Comparison of ENCODE assay signal across 9 cellular contexts in the genomic region with DNA sequence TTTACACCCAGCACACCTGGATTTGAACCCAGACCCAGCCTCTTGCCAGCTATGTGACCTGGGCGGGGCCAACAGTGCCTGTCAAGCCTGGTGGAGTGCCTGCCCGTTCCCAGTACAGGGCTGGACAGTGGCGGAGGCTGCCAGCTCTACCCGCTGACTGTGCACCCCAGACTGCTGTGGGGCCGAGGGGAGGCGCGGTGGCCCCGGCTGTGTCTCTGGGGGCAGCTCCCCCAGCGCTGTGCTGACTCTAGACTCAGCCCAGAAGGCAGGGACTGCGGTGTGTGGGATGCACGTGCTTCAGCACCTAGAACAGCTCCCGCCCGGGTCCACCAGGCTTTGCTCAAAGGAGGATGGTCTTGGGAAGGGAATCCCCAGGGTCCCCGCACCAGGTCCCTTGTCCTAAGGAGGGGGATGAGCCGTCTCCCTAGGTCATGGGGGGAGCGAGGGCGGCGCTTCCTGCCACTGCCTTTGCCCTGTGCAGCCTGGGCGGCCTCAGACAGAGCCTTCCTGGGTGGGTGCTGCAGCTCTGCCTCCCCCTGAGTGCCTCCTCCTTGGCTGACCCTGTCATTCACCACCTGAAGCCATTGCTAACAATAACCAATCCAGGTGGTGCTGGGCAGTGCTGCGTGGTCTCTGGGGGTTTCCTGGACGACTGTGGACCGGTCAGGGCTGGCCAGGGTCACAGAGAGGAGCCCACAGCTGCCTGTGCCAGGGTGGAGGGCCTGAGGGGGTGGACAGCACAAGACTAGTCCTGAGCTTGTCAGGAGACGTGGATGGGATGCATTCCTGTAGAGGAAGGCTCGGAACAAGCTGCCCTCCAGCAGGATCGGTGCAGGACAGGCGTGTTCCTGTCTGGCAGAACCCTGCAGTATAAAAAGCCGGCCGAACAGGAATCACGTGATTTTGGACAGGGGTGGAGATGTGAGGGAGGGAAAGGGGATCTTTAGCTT. TPM values are rescaled to one million over a fixed set of nuclear protein-coding genes. Genes with fewer than 3 reads are reported as not detected.
DNase-seq lines count a peak whose midpoint lies in the region; ATAC-seq lines count a peak whose summit lies in the region.
"Had no signal": no experiment of that assay in that cellular context is flagged by ENCODE, and none has a peak within 500 bp of the region (broad histone marks: within the 10 kb centered on the region; RNA-seq: fewer than 3 reads in every experiment).

No MANE protein-coding gene starts in this region.

- ATAC-seq in GM18909 (IDR thresholded peaks at IDR 0.05; ENCODE audit: poor library complexity, unreplicated experiment) = no peak

- H3K36me3 ChIP-seq in mesenchymal stem cell (ENCODE audit: control insufficient read depth in 1 of 2, insufficient read depth in 2 of 2, low read depth in 1 of 2, low read length in 2 of 2) = no peaks in the 10 kb centered on the region

- H2BK5ac ChIP-seq in mesenchymal stem cell (ENCODE audit: low read depth, low read length, poor library complexity, severe bottlenecking) = no peak overlapping the region

- H3K9ac ChIP-seq in mesenchymal stem cell (ENCODE audit: low read length) = no peak overlapping the region

- H3K23ac ChIP-seq in mesenchymal stem cell (ENCODE audit: low read length in 2 of 2) = no peak overlapping the region

- 38% methylated on average over 28 of the region's 29 CpGs for WGBS in mesenchymal stem cell

- H4K8ac ChIP-seq in mesenchymal stem cell (ENCODE audit: low read length) = no peak overlapping the region

- H3K4me3 ChIP-seq in mesenchymal stem cell (ENCODE audit: insufficient read depth in 1 of 2, low read depth in 1 of 2, low read length in 2 of 2) = no peak overlapping the region

- DNase-seq in ELR (ENCODE audit: low read depth) (peak; percentile 40), M059J (ENCODE audit: low read depth) (peak; percentile 21), ecto neural progenitor cell (ENCODE audit: low spot score) (peak; percentile 78), mesenchymal stem cell (peak; percentile 38), NCI-H345 treated with DMSO at 0.1 percent for 48 hours (lab: John Stamatoyannopoulos, UW; ENCODE audit: unreplicated experiment) (no peak), NCI-H1092 (lab: John Stamatoyannopoulos, UW) (no peak)
- DNase-seq: activated naive CD8-positive, alpha-beta T cell treated with anti-CD3 and anti-CD28 coated beads, Interleukin-2, amount 10 ng/mL, durations not matched to agents 7 days and 5 days; DMS153 had no signal

- no peak overlapping the region for H2AK5ac ChIP-seq in mesenchymal stem cell (ENCODE audit: low read length, severe bottlenecking)

- no peak overlapping the region for H2AFZ ChIP-seq in mesenchymal stem cell (ENCODE audit: low read depth, low read length)

- H4K91ac ChIP-seq in mesenchymal stem cell (ENCODE audit: low read length) = no peak overlapping the region

- no peaks in the 10 kb centered on the region for H3K9me3 ChIP-seq in mesenchymal stem cell (ENCODE audit: control insufficient read depth, low read length)

- peaks cover 9% of the 10 kb centered on the region for H3K4me1 ChIP-seq in mesenchymal stem cell (ENCODE audit: control insufficient read depth, insufficient read depth, low read depth, low read length)

- H2BK120ac ChIP-seq in mesenchymal stem cell (ENCODE audit: low read depth, low read length) = no peak overlapping the region

- no peak overlapping the region for H2BK12ac ChIP-seq in mesenchymal stem cell (ENCODE audit: low read length in 2 of 2)

- H2BK15ac ChIP-seq in mesenchymal stem cell (ENCODE audit: low read depth, poor library complexity, severe bottlenecking) = no peak overlapping the region

- H3K14ac ChIP-seq in mesenchymal stem cell (ENCODE audit: low read length in 2 of 2) = no peak overlapping the region

- H3K18ac ChIP-seq in mesenchymal stem cell (ENCODE audit: low read depth in 1 of 2, low read length in 2 of 2) = no peak overlapping the region

- H3K27ac ChIP-seq in mesenchymal stem cell (ENCODE audit: low read length, poor library complexity, severe bottlenecking) = no peak overlapping the region

- H3K4ac ChIP-seq in mesenchymal stem cell (ENCODE audit: low read depth in 1 of 2, low read length in 2 of 2) = no peak overlapping the region

- H3K4me2 ChIP-seq in mesenchymal stem cell (ENCODE audit: low read length, poor library complexity, severe bottlenecking) = no peak overlapping the region

- peaks cover 21 to 28% of the 10 kb centered on the region in 2 experiments for H3K27me3 ChIP-seq in mesenchymal stem cell (ENCODE audit: control insufficient read depth in 1 of 2, insufficient read depth in 1 of 2, low read length in 2 of 2)

- H3K79me1 ChIP-seq in mesenchymal stem cell (replicated peaks; ENCODE audit: low read length, poor library complexity, severe bottlenecking) = no peaks in the 10 kb centered on the region

RNA-seq across cellular contexts. Expression of gene TMEM255B, which starts 18.6 kb away (rescaled TPM):
- total RNA-seq in M059J (2014; rRNA removed; shearing (Covaris generic)) = 0.44 and 3.5 TPM in 2 replicates
- 2.0 TPM for polyA plus RNA-seq in mesenchymal stem cell (2013, experiment 1 of 2)
- 2.2 TPM for polyA plus RNA-seq in mesenchymal stem cell (2013, experiment 2 of 2)

Comparison
In these comparisons a context has a peak if more than half of its experiments do, and no peak if none do; other contexts are left out.
1. DNase-seq: peak in ELR (single experiment), M059J (single experiment), ecto neural progenitor cell (single experiment) and mesenchymal stem cell (single experiment); none in NCI-H345 treated with DMSO at 0.1 percent for 48 hours (single experiment) and NCI-H1092 (single experiment).